In genomic region chr13:106382569-106382968, GRCh38 we compare ENCODE assay signal across 17 cellular contexts.
DNase-seq lines count a peak whose midpoint lies in the region; ATAC-seq and TF ChIP-seq lines count a peak whose summit lies in the region.
"Had no signal": no experiment of that assay in that cellular context is flagged by ENCODE, and none has a peak within 500 bp of the region (broad histone marks: within the 10 kb centered on the region; RNA-seq: fewer than 3 reads in every experiment).

No MANE protein-coding gene starts in this region.

- H3K36me3 ChIP-seq in BE2C (no peaks in the 10 kb centered on the region), HEK293 (ENCODE audit: control insufficient read depth in 2 of 2, insufficient read depth in 1 of 2, low read length in 2 of 2) (no peaks in the 10 kb centered on the region), PC-3 (ENCODE audit: low read depth, low read length) (no peaks in the 10 kb centered on the region), endodermal cell (ENCODE audit: control insufficient read depth, insufficient read depth, low read length) (no peaks in the 10 kb centered on the region)
- H3K36me3 ChIP-seq: MG63, SJSA1 had no signal

- TF ChIP-seq CTCF in BE2C (IDR thresholded peaks at IDR 0.05; ENCODE audit: low read depth, low read length) = peak; percentile 26; the same call in 1 of the 2 replicates
- no peak for TF ChIP-seq CTCF in HEK293 (tag by site-specific recombination; IDR thresholded peaks at IDR 0.05)
- TF ChIP-seq CTCF in PC-3 (conservative IDR thresholded peaks at IDR 0.05; ENCODE audit: low read depth, low read length) = peak; percentile 15; the same call in 1 of the 2 replicates
- peak; percentile 64 for TF ChIP-seq CTCF in endodermal cell (conservative IDR thresholded peaks at IDR 0.05)

- H3K36me3 Mint-ChIP-seq in endodermal cell (ENCODE audit: low read depth) = no peaks in the 10 kb centered on the region

- H3K27me3 Mint-ChIP-seq in endodermal cell (ENCODE audit: insufficient read depth) = peaks cover 2% of the 10 kb centered on the region

- WGBS in endodermal cell (ENCODE audit: insufficient coverage in 1 of 2, insufficient read length in 1 of 2), 2 experiments = 94% methylated on average over 5 of the region's 5 CpGs; no CpG with 5 or more reads in 1 of the 2 experiments

- no peak overlapping the region for H3K27ac ChIP-seq in HEK293 (ENCODE audit: extremely low read depth, low read depth, low read length)
- H3K27ac ChIP-seq in PC-3 (ENCODE audit: low read length) = no peak overlapping the region
- H3K27ac ChIP-seq in endodermal cell (ENCODE audit: low read depth, low read length) = no peak overlapping the region
- H3K27ac ChIP-seq: PC-9, SJSA1 had no signal

- H3K4me1 Mint-ChIP-seq in endodermal cell = peaks cover 31% of the 10 kb centered on the region

- H3K79me2 ChIP-seq in PC-3 (ENCODE audit: low read length) = no peaks in the 10 kb centered on the region

- H3F3A ChIP-seq in PC-3 (ENCODE audit: low read length, unreplicated experiment) = no peaks in the 10 kb centered on the region

- H3K4me3 ChIP-seq in BE2C (ENCODE audit: low read depth, low read length) (no peak overlapping the region), HEK293 (ENCODE audit: low read depth, low read length) (no peak overlapping the region), PC-3 (ENCODE audit: low read length) (no peak overlapping the region), endodermal cell (ENCODE audit: low read length) (no peak overlapping the region)
- H3K4me3 ChIP-seq: MG63, PC-9, SJSA1 had no signal

- H3K4me3 Mint-ChIP-seq in endodermal cell = no peak overlapping the region

- no peak overlapping the region for H2AFZ ChIP-seq in PC-3 (ENCODE audit: low read length)
- H2AFZ ChIP-seq: PC-9 had no signal

- H3K9me3 ChIP-seq in BE2C (no peaks in the 10 kb centered on the region), HEK293 (ENCODE audit: control insufficient read depth, insufficient read depth, low read depth, low read length) (no peaks in the 10 kb centered on the region), PC-3 (ENCODE audit: low read length) (no peaks in the 10 kb centered on the region), endodermal cell (ENCODE audit: control insufficient read depth, low read length) (no peaks in the 10 kb centered on the region)
- H3K9me3 ChIP-seq: MG63, SJSA1 had no signal

- DNase-seq in BE2C (no peak), PC-3 (no peak), endodermal cell (peak; percentile 55), posterior cingulate gyrus (no peak), DMS114 treated with DMSO at 0.1 percent for 48 hours (lab: John Stamatoyannopoulos, UW; ENCODE audit: unreplicated experiment) (no peak), mesenteric fat pad (ENCODE audit: low spot score) (no peak)
- DNase-seq: C1 segment of cervical spinal cord, H7, MG63, NCI-H1092 treated with DMSO at 0.1 percent for 48 hours, NCI-H446, NCI-H82, PC-9, SW 1271 had no signal

- no peaks in the 10 kb centered on the region for H3K9me3 Mint-ChIP-seq in endodermal cell

- H3K9ac ChIP-seq in PC-3 (ENCODE audit: low read length) (no peak overlapping the region), endodermal cell (ENCODE audit: extremely low read depth, low read length, poor library complexity, severe bottlenecking) (no peak overlapping the region)

- H3K27me3 ChIP-seq in BE2C (no peaks in the 10 kb centered on the region), PC-3 (ENCODE audit: low read length) (no peaks in the 10 kb centered on the region), endodermal cell (ENCODE audit: control insufficient read depth, insufficient read depth, low read length, poor library complexity, severe bottlenecking) (peaks cover 5% of the 10 kb centered on the region)
- H3K27me3 ChIP-seq: MG63, SJSA1 had no signal

- CTCF ChIA-PET in HEK293 (lab: Yijun Ruan, JAX) (no interaction called here), PC-3 (lab: Charles Lee) (no interaction called here)

- no peaks in the 10 kb centered on the region for H4K20me1 ChIP-seq in PC-3 (ENCODE audit: low read length)

- H3K4me1 ChIP-seq in BE2C (no peaks in the 10 kb centered on the region), HEK293 (ENCODE audit: control insufficient read depth, insufficient read depth, low read length) (peaks cover 11% of the 10 kb centered on the region), PC-3 (ENCODE audit: insufficient read depth, low read length) (peaks cover 17% of the 10 kb centered on the region), endodermal cell (ENCODE audit: control insufficient read depth, insufficient read depth, low read length) (peaks cover 20% of the 10 kb centered on the region)

- H3K9me2 ChIP-seq in PC-3 (replicated peaks; ENCODE audit: low read length) = no peaks in the 10 kb centered on the region

- BruUV-seq in PC-3 (replicated peaks; lab: Mats Ljungman, UMichigan) = no TSS peak

- POLR2A ChIA-PET in HEK293 (lab: Yijun Ruan, JAX) (no interaction called here), PC-3 (lab: Charles Lee; ENCODE audit: unreplicated experiment) (no interaction called here)

- H3K4me2 ChIP-seq in PC-3 (ENCODE audit: low read length) = no peak overlapping the region
- H3K4me2 ChIP-seq: PC-9 had no signal

- ATAC-seq in PC-3 = no peak
- no peak for ATAC-seq in GM18867 (IDR thresholded peaks at IDR 0.05; ENCODE audit: unreplicated experiment)

- intact Hi-C loops in PC-3 (cut with micrococcal nuclease) (no loop called here), posterior cingulate gyrus (cut with DNase I) (no loop called here)

- H3K27ac Mint-ChIP-seq in endodermal cell = no peak overlapping the region

TF ChIP-seq in HEK293, 187 proteins besides CTCF, POLR2A, EP300 and RAD21:
- no peak for TF ChIP-seq ZNF132 (tag by site-specific recombination; IDR thresholded peaks at IDR 0.05; ENCODE audit: borderline replicate concordance)
- no peak for TF ChIP-seq ZNF600 (tag by site-specific recombination; IDR thresholded peaks at IDR 0.05)
- no peak for TF ChIP-seq ZNF280D (tag by site-specific recombination; IDR thresholded peaks at IDR 0.05)
- peak; percentile 60 for TF ChIP-seq FEZF1 (tag by site-specific recombination; IDR thresholded peaks at IDR 0.05)
- peak; percentile 81 for TF ChIP-seq ZIC2 (tag by site-specific recombination; IDR thresholded peaks at IDR 0.05)
